25 cellular contexts compared by ENCODE assay signal in the genomic region with DNA sequence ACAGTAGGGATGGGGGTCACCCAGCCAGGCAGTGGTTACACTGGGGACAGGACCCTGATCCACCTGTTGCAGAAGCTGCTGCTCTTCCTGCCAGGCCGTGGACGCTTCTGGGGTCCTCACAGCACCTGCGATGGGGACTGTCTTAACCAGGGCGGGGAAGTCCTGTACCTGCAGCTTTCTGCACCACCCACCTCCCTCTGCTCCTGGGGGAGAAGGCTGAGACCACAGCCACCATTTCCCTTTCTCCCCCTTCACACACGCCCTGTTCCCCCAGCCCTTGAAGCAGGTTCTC.
"Had no signal": no experiment of that assay in that cellular context is flagged by ENCODE, and none has a peak within 500 bp of the region (broad histone marks: within the 10 kb centered on the region; RNA-seq: fewer than 3 reads in every experiment).

No MANE protein-coding gene starts in this region.

- FAIRE-seq: pancreas had no signal

- H3K4me1 Mint-ChIP-seq: naive B cell, natural killer cell had no signal

- H3K4me2 ChIP-seq: hepatocyte, neural progenitor cell had no signal

- H3K4me3 Mint-ChIP-seq: mesothelial cell of epicardium; naive B cell; natural killer cell; nephron progenitor cell; neural progenitor cell; stimulated activated naive CD8-positive, alpha-beta T cell treated with anti-CD3 and anti-CD28 coated beads, Interleukin-15, Interleukin-2, amounts not matched to agents 100 ng/mL and 50 ng/mL, for 24 hours; type B pancreatic cell had no signal

- H3K4me3 ChIP-seq: heart right ventricle, hepatocyte, left ventricle myocardium inferior, lung, neural progenitor cell, pancreas, psoas muscle, right lobe of liver, skin epidermis, suprapubic skin, thoracic aorta, tibial artery, uterus had no signal

- H3K9me3 Mint-ChIP-seq: mesothelial cell of epicardium, natural killer cell, nephron progenitor cell, neural progenitor cell, type B pancreatic cell had no signal

- H3K4me1 ChIP-seq: heart right ventricle, left ventricle myocardium inferior, right lobe of liver, suprapubic skin, tibial artery, uterus had no signal

- DNase-seq: heart right ventricle; left ventricle myocardium inferior; mesendoderm; naive B cell; natural killer cell; nephron progenitor cell; psoas muscle; right lobe of liver; stimulated activated CD4-positive, alpha-beta T cell treated with anti-CD3 and anti-CD28 coated beads, Interleukin-12 subunit alpha, Interleukin-12 subunit beta, amount 100 ng/mL, for 4 hours; stimulated activated CD4-positive, alpha-beta T cell treated with anti-CD3 and anti-CD28 coated beads, Interleukin-15, amount 100 ng/mL, for 24 hours; stimulated activated CD4-positive, alpha-beta T cell treated with anti-CD3 and anti-CD28 coated beads, Interleukin-2, amount 100 ng/mL, for 24 hours; stimulated activated CD4-positive, alpha-beta T cell treated with anti-CD3 and anti-CD28 coated beads, Interleukin-4, amount 100 ng/mL, for 1 hour; stimulated activated naive CD4-positive, alpha-beta T cell; tibial artery; uterus had no signal

- H2AFZ ChIP-seq: hepatocyte, neural progenitor cell had no signal

- H3K36me3 ChIP-seq: neural progenitor cell, pancreas, right lobe of liver, thoracic aorta, uterus had no signal

- H3K27ac Mint-ChIP-seq: mesothelial cell of epicardium; naive B cell; natural killer cell; nephron progenitor cell; neural progenitor cell; stimulated activated naive CD8-positive, alpha-beta T cell treated with anti-CD3 and anti-CD28 coated beads, Interleukin-15, Interleukin-2, amounts not matched to agents 100 ng/mL and 50 ng/mL, for 24 hours; type B pancreatic cell had no signal

- H3K27ac ChIP-seq: heart right ventricle, hepatocyte, left ventricle myocardium inferior, neural progenitor cell, pancreas, psoas muscle, right lobe of liver, skin epidermis, suprapubic skin, thoracic aorta, tibial artery, uterus had no signal

- H3K9ac ChIP-seq: neural progenitor cell had no signal

- H3K9me3 ChIP-seq: heart right ventricle, left ventricle myocardium inferior, pancreas, psoas muscle, right lobe of liver, suprapubic skin, thoracic aorta, tibial artery, uterus had no signal

- H3K27me3 ChIP-seq: heart right ventricle, hepatocyte, neural progenitor cell, pancreas, right lobe of liver, suprapubic skin, tibial artery, uterus had no signal

- ATAC-seq: natural killer cell, pancreas, psoas muscle, right lobe of liver had no signal

- H3K36me3 Mint-ChIP-seq: naive B cell, natural killer cell had no signal

- H3K27me3 Mint-ChIP-seq: type B pancreatic cell had no signal
